Comparison of ENCODE assay signal across 8 cellular contexts in genomic region chr3:167032267-167032876, GRCh38.
DNase-seq lines count a peak whose midpoint lies in the region; ATAC-seq and TF ChIP-seq lines count a peak whose summit lies in the region.

No MANE protein-coding gene starts in this region.

- no peak overlapping the region for H3K9ac ChIP-seq in KMS-11

- no peaks in the 10 kb centered on the region for H3K27me3 ChIP-seq in KMS-11 (ENCODE audit: insufficient read depth, low read depth)
- H3K27me3 ChIP-seq in gastroesophageal sphincter, result no peaks in the 10 kb centered on the region

- no peaks in the 10 kb centered on the region for H3K9me3 Mint-ChIP-seq in type B pancreatic cell
- H3K9me3 Mint-ChIP-seq in T-cell, result peaks cover 3 to 7% (median 3%) of the 10 kb centered on the region in 3 donors

- no peak for TF ChIP-seq EP300 in gastroesophageal sphincter (IDR thresholded peaks at IDR 0.05)

- TF ChIP-seq CTCF in KMS-11 (conservative IDR thresholded peaks at IDR 0.05; ENCODE audit: low read depth, low read length) (peak; percentile 72), gastroesophageal sphincter (IDR thresholded peaks at IDR 0.05) (peak; percentile 13 to 61 (median 52)), type B pancreatic cell (conservative IDR thresholded peaks at IDR 0.05) (peak; percentile 82)

- no peaks in the 10 kb centered on the region for H3K79me2 ChIP-seq in KMS-11 (ENCODE audit: insufficient read depth, low read depth)

- no peak overlapping the region for H3K27ac ChIP-seq in KMS-11
- no peak overlapping the region for H3K27ac ChIP-seq in gastroesophageal sphincter

- no peak for TF ChIP-seq POLR2A in gastroesophageal sphincter (IDR thresholded peaks at IDR 0.05)

- no peak overlapping the region for H3K4me2 ChIP-seq in KMS-11

- CTCF ChIA-PET in T-cell (lab: Charles Lee), result no interaction called here

- POLR2A ChIA-PET in T-cell (lab: Charles Lee), result no interaction called here

- no peak for ATAC-seq in gastroesophageal sphincter
- ATAC-seq in T-cell (replicated peaks in 1 of 4), result no peak
- no peak for ATAC-seq in activated CD4-positive, CD25-positive, alpha-beta regulatory T cell treated with anti-CD3 and anti-CD28 coated beads, Interleukin-2, amount 50 U/mL, for 24 hours

- WGBS in gastroesophageal sphincter (ENCODE audit: low coverage in 1 of 2), 2 donors, result 27 to 38% methylated on average over 5 of the region's 5 CpGs

- H3K4me1 ChIP-seq in KMS-11 (ENCODE audit: low read depth, poor library complexity, severe bottlenecking), result no peaks in the 10 kb centered on the region
- H3K4me1 ChIP-seq in gastroesophageal sphincter, result no peaks in the 10 kb centered on the region

- H3K36me3 ChIP-seq in KMS-11 (ENCODE audit: insufficient read depth) (no peaks in the 10 kb centered on the region), gastroesophageal sphincter (no peaks in the 10 kb centered on the region)

- no peak overlapping the region for H3K4me3 Mint-ChIP-seq in type B pancreatic cell
- no peak overlapping the region for H3K4me3 Mint-ChIP-seq in T-cell

- no peaks in the 10 kb centered on the region for H3K27me3 Mint-ChIP-seq in type B pancreatic cell
- H3K27me3 Mint-ChIP-seq in T-cell, result no peaks in the 10 kb centered on the region

- H3K36me3 Mint-ChIP-seq in type B pancreatic cell, result no peaks in the 10 kb centered on the region
- no peaks in the 10 kb centered on the region for H3K36me3 Mint-ChIP-seq in T-cell

- H3K4me1 Mint-ChIP-seq in type B pancreatic cell (ENCODE audit: unreplicated experiment) (peaks cover 16% of the 10 kb centered on the region), T-cell (no peaks in the 10 kb centered on the region)

- H3K27ac Mint-ChIP-seq in type B pancreatic cell (peak overlapping the region; percentile 58), T-cell (no peak overlapping the region)

- no peaks in the 10 kb centered on the region for H4K20me1 ChIP-seq in KMS-11 (ENCODE audit: insufficient read depth)

- no peak overlapping the region for H2AFZ ChIP-seq in KMS-11 (ENCODE audit: low read depth)

- DNase-seq in DMS153 (lab: John Stamatoyannopoulos, UW), result peak; percentile 60
- DNase-seq in RPMI8226, result peak; percentile 65
- DNase-seq in type B pancreatic cell (ENCODE audit: extremely low spot score, unreplicated experiment), result no peak
- no peak for DNase-seq in GM19240 (ENCODE audit: insufficient read length, low spot score)
- no peak for DNase-seq in T-cell

- H3K9me3 ChIP-seq in gastroesophageal sphincter, result no peaks in the 10 kb centered on the region

- H3K4me3 ChIP-seq in KMS-11 (IDR thresholded peaks at IDR 0.05; ENCODE audit: insufficient read depth, low read depth, low read length), result no peak overlapping the region
- H3K4me3 ChIP-seq in gastroesophageal sphincter, result no peak overlapping the region

Comparison
In these comparisons a context has a peak if more than half of its experiments do, and no peak if none do; other contexts are left out.
1. DNase-seq: peak in DMS153 (single experiment) and RPMI8226 (single experiment); none in type B pancreatic cell (single experiment), GM19240 (single experiment) and T-cell (0 of 34).
2. Peak in every context shown above with its lines, with median percentiles within 50 percentile points of each other: CTCF ChIP-seq.